In genomic region chr6:111612379-111612778, GRCh38 we compare ENCODE assay signal across 29 cellular contexts.
"Had no signal": no experiment of that assay in that cellular context is flagged by ENCODE, and none has a peak within 500 bp of the region (broad histone marks: within the 10 kb centered on the region; RNA-seq: fewer than 3 reads in every experiment).

No MANE protein-coding gene starts in this region.

- H3K27ac ChIP-seq: colonic mucosa, coronary artery, dorsolateral prefrontal cortex, epithelial cell of prostate, esophagus muscularis mucosa, esophagus squamous epithelium, foreskin keratinocyte, gastrocnemius medialis, gastroesophageal sphincter, heart left ventricle, heart right ventricle had no signal

- DNase-seq: colonic mucosa; cortex of kidney; dermis blood vessel endothelial cell; dorsolateral prefrontal cortex; effector CD4-positive, alpha-beta T cell; effector CD8-positive, alpha-beta T cell; effector memory CD4-positive, alpha-beta T cell; effector memory CD8-positive, alpha-beta T cell; endodermal cell; erythroblast; esophagus squamous epithelium; foreskin fibroblast; foreskin keratinocyte; foreskin melanocyte; gastrocnemius medialis; glutamatergic neuron; head of caudate nucleus; heart left ventricle; heart right ventricle had no signal

- H3K4me3 Mint-ChIP-seq: dendritic cell treated with granulocyte-macrophage colony-stimulating factor and Interleukin-4, amounts not matched to agents 40 ng/mL and 50 ng/mL, for 4 days; effector memory CD8-positive, alpha-beta T cell; endodermal cell had no signal

- H3K9me3 ChIP-seq: colonic mucosa, esophagus muscularis mucosa, gastrocnemius medialis, gastroesophageal sphincter, heart left ventricle had no signal

- H3K4me1 ChIP-seq: colonic mucosa, foreskin keratinocyte had no signal

- H3K27ac Mint-ChIP-seq: dendritic cell treated with granulocyte-macrophage colony-stimulating factor and Interleukin-4, amounts not matched to agents 40 ng/mL and 50 ng/mL, for 4 days; effector memory CD8-positive, alpha-beta T cell; endodermal cell had no signal

- H3K4me3 ChIP-seq: colonic mucosa, coronary artery, dorsolateral prefrontal cortex, esophagus muscularis mucosa, esophagus squamous epithelium, gastrocnemius medialis, gastroesophageal sphincter, heart left ventricle, heart right ventricle had no signal

- H3K36me3 ChIP-seq: colonic mucosa, esophagus muscularis mucosa, esophagus squamous epithelium, gastrocnemius medialis, gastroesophageal sphincter, heart left ventricle, heart right ventricle had no signal

- FAIRE-seq: colon, endometrium, endothelial cell of umbilical vein, frontal cortex had no signal

- ATAC-seq: effector memory CD8-positive, alpha-beta T cell; esophagus mucosa; foreskin keratinocyte; gastrocnemius medialis; gastroesophageal sphincter; heart left ventricle; heart right ventricle had no signal

- H3K27me3 ChIP-seq: colonic mucosa, dorsolateral prefrontal cortex, esophagus muscularis mucosa, esophagus squamous epithelium, foreskin keratinocyte, gastrocnemius medialis, gastroesophageal sphincter, heart left ventricle, heart right ventricle had no signal

- H3K9me3 Mint-ChIP-seq: effector memory CD8-positive, alpha-beta T cell had no signal
